18 cellular contexts compared by ENCODE assay signal in genomic region chr15:90105521-90105920, GRCh38.
"Had no signal": no experiment of that assay in that cellular context is flagged by ENCODE, and none has a peak within 500 bp of the region (broad histone marks: within the 10 kb centered on the region; RNA-seq: fewer than 3 reads in every experiment).

No MANE protein-coding gene starts in this region.

- ATAC-seq: activated T-cell treated with anti-CD3 and anti-CD28 coated beads, Interleukin-2, amount 50 U/mL, for 72 hours; left lobe of liver had no signal

- H3K36me3 ChIP-seq: ascending aorta, ovary, upper lobe of left lung had no signal

- H3K9me3 ChIP-seq: ascending aorta, ovary, upper lobe of left lung had no signal

- FAIRE-seq: bronchial epithelial cell, endothelial cell of umbilical vein had no signal

- DNase-seq: activated CD4-positive, alpha-beta T cell treated with anti-CD3 and anti-CD28 coated beads, Interleukin-2, amount 50 U/mL, for 1 hour; activated CD4-positive, CD25-positive, alpha-beta regulatory T cell treated with anti-CD3 and anti-CD28 coated beads, Interleukin-2, amount 50 U/mL, for 72 hours; activated CD8-positive, alpha-beta memory T cell treated with anti-CD3 and anti-CD28 coated beads for 24 hours; activated CD8-positive, alpha-beta memory T cell treated with anti-CD3 and anti-CD28 coated beads, Interleukin-2, amount 50 U/mL, for 48 hours; activated effector memory CD4-positive, alpha-beta T cell treated with anti-CD3 and anti-CD28 coated beads, Interleukin-2, amount 50 U/mL, for 16 hours; activated T-cell treated with anti-CD3 and anti-CD28 coated beads, Interleukin-2, amount 50 U/mL, for 72 hours; dermis blood vessel endothelial cell; effector memory CD4-positive, alpha-beta T cell; hypothalamus; islet precursor cell; naive B cell; ovary; T1000; upper lobe of left lung had no signal

- H3K4me3 ChIP-seq: ascending aorta, ovary, upper lobe of left lung had no signal

- H3K27me3 ChIP-seq: ascending aorta, ovary, upper lobe of left lung had no signal

- H3K27ac ChIP-seq: ascending aorta, ovary had no signal
